Comparison of ENCODE assay signal across 9 cellular contexts in the genomic region with DNA sequence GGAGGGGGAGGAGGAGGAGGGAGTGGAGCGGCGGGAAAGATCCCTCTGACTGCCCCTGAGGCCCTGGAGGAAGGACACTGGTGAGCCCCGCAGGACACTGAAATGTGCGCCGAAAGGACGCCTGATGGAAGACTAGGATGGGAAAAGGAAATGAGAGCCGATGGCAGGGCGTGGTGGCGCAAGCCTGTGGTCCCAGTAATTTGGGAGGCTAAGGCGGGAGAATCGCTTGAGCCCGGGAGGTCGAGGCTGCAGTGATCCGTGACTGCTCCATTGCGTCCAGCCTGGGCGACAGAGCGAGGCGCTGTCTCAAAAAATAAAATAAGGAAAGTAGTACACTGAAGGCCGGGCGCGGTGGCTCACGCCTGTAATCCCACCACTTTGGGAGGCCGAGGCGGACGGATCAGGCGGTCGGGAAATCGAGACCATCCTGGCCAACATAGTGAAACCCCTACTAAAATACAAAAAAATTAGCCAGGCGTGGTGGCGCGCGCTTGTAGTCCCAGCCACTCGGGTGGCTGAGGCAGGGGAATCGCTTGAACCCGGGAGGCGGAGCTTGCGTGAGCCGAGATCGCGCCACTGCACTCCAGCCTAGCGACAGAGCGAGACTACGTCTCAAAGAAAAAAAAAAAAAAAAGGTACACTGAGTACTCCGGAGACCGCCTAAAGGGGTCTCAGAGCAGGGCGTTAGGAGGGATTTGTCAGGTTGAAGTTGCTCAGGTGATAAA. TPM values are rescaled to one million over a fixed set of nuclear protein-coding genes. Genes with fewer than 3 reads are reported as not detected.
DNase-seq lines count a peak whose midpoint lies in the region; ATAC-seq and TF ChIP-seq lines count a peak whose summit lies in the region.
"Had no signal": no experiment of that assay in that cellular context is flagged by ENCODE, and none has a peak within 500 bp of the region (broad histone marks: within the 10 kb centered on the region; RNA-seq: fewer than 3 reads in every experiment).

No MANE protein-coding gene starts in this region.

- no peak for TF ChIP-seq EP300 in tibial nerve (IDR thresholded peaks at IDR 0.05)

- CTCF ChIA-PET in activated CD8-positive, alpha-beta T cell treated with anti-CD3 and anti-CD28 coated beads, Interleukin-2, amount 10 ng/mL, durations not matched to agents 7 days and 5 days (lab: Charles Lee): interaction anchor here (0.8 to 2.3 kb wide), 7 partner anchors 8 to 49 kb away, joined by 3 to 8 read pairs (median 4); no protein-coding TSS in a partner anchor

- peak overlapping the region; percentile 85 for H3K4me3 Mint-ChIP-seq in activated CD8-positive, alpha-beta T cell treated with anti-CD3 and anti-CD28 coated beads, Interleukin-2, amount 10 ng/mL, durations not matched to agents 7 days and 5 days
- H3K4me3 Mint-ChIP-seq in neural progenitor cell: peak overlapping the region; percentile 98

- WGBS in tibial nerve, 2 donors: 18 to 21% methylated on average over 46 of the region's 46 CpGs

- POLR2A ChIA-PET in activated CD8-positive, alpha-beta T cell treated with anti-CD3 and anti-CD28 coated beads, Interleukin-2, amount 10 ng/mL, durations not matched to agents 7 days and 5 days (lab: Charles Lee): interaction anchor here (0.6 to 8.3 kb wide), 18 partner anchors 8 to 271 kb away, joined by 3 to 179 read pairs (median 4); partner anchors contain the start of genes CSGALNACT2 and ZNF487

- peak; percentile 10 for ATAC-seq in activated CD8-positive, alpha-beta T cell treated with anti-CD3 and anti-CD28 coated beads, Interleukin-2, amount 10 ng/mL, durations not matched to agents 7 days and 5 days
- ATAC-seq in GM18870 (IDR thresholded peaks at IDR 0.05; ENCODE audit: unreplicated experiment) (no peak), HG03025 (IDR thresholded peaks at IDR 0.05; ENCODE audit: low FRiP score, unreplicated experiment) (no peak)

- peaks cover 17% of the 10 kb centered on the region for H3F3A ChIP-seq in neural progenitor cell (ENCODE audit: low read depth)

- H3K36me3 Mint-ChIP-seq in activated CD8-positive, alpha-beta T cell treated with anti-CD3 and anti-CD28 coated beads, Interleukin-2, amount 10 ng/mL, durations not matched to agents 7 days and 5 days (ENCODE audit: low read depth): peaks cover 37% of the 10 kb centered on the region
- H3K36me3 Mint-ChIP-seq in neural progenitor cell: peaks cover 1% of the 10 kb centered on the region

- DNase-seq in COR-L47 (lab: John Stamatoyannopoulos, UW) (peak; percentile 33), epithelial cell of esophagus (ENCODE audit: low read depth) (no peak), neural progenitor cell (ENCODE audit: low spot score) (no peak), tibial nerve (ENCODE audit: low spot score in 2 of 2) (no peak)
- peak; percentile 87 for DNase-seq in activated CD8-positive, alpha-beta T cell treated with anti-CD3 and anti-CD28 coated beads, Interleukin-2, amount 10 ng/mL, durations not matched to agents 7 days and 5 days

- H3K27me3 Mint-ChIP-seq in activated CD8-positive, alpha-beta T cell treated with anti-CD3 and anti-CD28 coated beads, Interleukin-2, amount 10 ng/mL, durations not matched to agents 7 days and 5 days (ENCODE audit: low read depth): no peaks in the 10 kb centered on the region
- no peaks in the 10 kb centered on the region for H3K27me3 Mint-ChIP-seq in neural progenitor cell (ENCODE audit: insufficient read depth, low read depth)

- no peaks in the 10 kb centered on the region for H3K9me3 Mint-ChIP-seq in activated CD8-positive, alpha-beta T cell treated with anti-CD3 and anti-CD28 coated beads, Interleukin-2, amount 10 ng/mL, durations not matched to agents 7 days and 5 days (ENCODE audit: insufficient read depth)
- H3K9me3 Mint-ChIP-seq in neural progenitor cell: peaks cover 6% of the 10 kb centered on the region

- H3K27ac ChIP-seq in KMS-11 (peak overlapping the region; percentile 100), neural progenitor cell (no peak overlapping the region), tibial nerve (peak overlapping the region; percentile 90 to 99 (median 98))

- H3K9ac ChIP-seq in KMS-11: peak overlapping the region; percentile 99; the same call in 1 of the 2 replicates
- H3K9ac ChIP-seq in neural progenitor cell: no peak overlapping the region

- H3K4me2 ChIP-seq in KMS-11 (peak overlapping the region; percentile 80), neural progenitor cell (peak overlapping the region; percentile 33)

- H3K36me3 ChIP-seq in KMS-11 (ENCODE audit: insufficient read depth) (no peaks in the 10 kb centered on the region), neural progenitor cell (no peaks in the 10 kb centered on the region), tibial nerve (no peaks in the 10 kb centered on the region)

- H3K4me3 ChIP-seq in KMS-11 (IDR thresholded peaks at IDR 0.05; ENCODE audit: insufficient read depth, low read depth, low read length): no peak overlapping the region
- H3K4me3 ChIP-seq in epithelial cell of esophagus (ENCODE audit: low read length): peak overlapping the region; percentile 84
- H3K4me3 ChIP-seq in neural progenitor cell: peak overlapping the region; percentile 63
- H3K4me3 ChIP-seq in tibial nerve: peak overlapping the region; percentile 72 to 91 (median 88)

- peaks cover 14% of the 10 kb centered on the region for H3K4me1 ChIP-seq in KMS-11 (ENCODE audit: low read depth, poor library complexity, severe bottlenecking)
- peaks cover 10% of the 10 kb centered on the region for H3K4me1 ChIP-seq in neural progenitor cell
- peaks cover 0 to 31% (median 20%) of the 10 kb centered on the region in 4 donors for H3K4me1 ChIP-seq in tibial nerve

- H3K27me3 ChIP-seq in KMS-11 (ENCODE audit: insufficient read depth, low read depth) (no peaks in the 10 kb centered on the region), neural progenitor cell (no peaks in the 10 kb centered on the region), tibial nerve (no peaks in the 10 kb centered on the region)

- H3K27ac Mint-ChIP-seq in activated CD8-positive, alpha-beta T cell treated with anti-CD3 and anti-CD28 coated beads, Interleukin-2, amount 10 ng/mL, durations not matched to agents 7 days and 5 days: peak overlapping the region; percentile 98
- peak overlapping the region; percentile 99 for H3K27ac Mint-ChIP-seq in neural progenitor cell

- TF ChIP-seq POLR2A in tibial nerve (IDR thresholded peaks at IDR 0.05): no peak

- peaks cover 18% of the 10 kb centered on the region for H3K4me1 Mint-ChIP-seq in activated CD8-positive, alpha-beta T cell treated with anti-CD3 and anti-CD28 coated beads, Interleukin-2, amount 10 ng/mL, durations not matched to agents 7 days and 5 days (ENCODE audit: low read depth)
- H3K4me1 Mint-ChIP-seq in neural progenitor cell: peaks cover 12% of the 10 kb centered on the region

- H2AFZ ChIP-seq in KMS-11 (ENCODE audit: low read depth) (peak overlapping the region; percentile 71), neural progenitor cell (replicated peaks) (peak overlapping the region; percentile 77)

- H3K79me2 ChIP-seq in KMS-11 (ENCODE audit: insufficient read depth, low read depth) (peaks cover 40% of the 10 kb centered on the region), neural progenitor cell (ENCODE audit: low read depth) (peaks cover 41% of the 10 kb centered on the region)

- H4K20me1 ChIP-seq in KMS-11 (ENCODE audit: insufficient read depth): peaks cover 17% of the 10 kb centered on the region; the same call in 1 of the 2 replicates
- peaks cover 39% of the 10 kb centered on the region for H4K20me1 ChIP-seq in neural progenitor cell (ENCODE audit: low read depth)

- no peak for TF ChIP-seq CTCF in KMS-11 (conservative IDR thresholded peaks at IDR 0.05; ENCODE audit: low read depth, low read length)
- no peak for TF ChIP-seq CTCF in epithelial cell of esophagus (IDR thresholded peaks at IDR 0.05; ENCODE audit: insufficient read depth, low read depth, low read length, missing control alignments)
- TF ChIP-seq CTCF in neural progenitor cell (IDR thresholded peaks at IDR 0.05): no peak
- no peak for TF ChIP-seq CTCF in tibial nerve (IDR thresholded peaks at IDR 0.05)

- H3K9me3 ChIP-seq in neural progenitor cell (ENCODE audit: low read depth) (no peaks in the 10 kb centered on the region), tibial nerve (no peaks in the 10 kb centered on the region)

RNA-seq across cellular contexts. Expression of gene HNRNPF, which starts 0.6 kb away (rescaled TPM):
- 100 to 1,000 TPM; 512 to 515 TPM for total RNA-seq in activated CD8-positive, alpha-beta T cell treated with anti-CD3 and anti-CD28 coated beads, Interleukin-2, amount 10 ng/mL, durations not matched to agents 7 days and 5 days
- 175 and 180 TPM in 2 replicates for total RNA-seq in neural progenitor cell (ENCODE audit: low replicate concordance)
- total RNA-seq in tibial nerve: 100 to 1,000 TPM; 112 to 136 (median 134) TPM

RNA-seq across cellular contexts. Expression of gene ZNF487, which starts 27.4 kb away (rescaled TPM):
- 1 to 10 TPM; 4.8 to 5.2 TPM for total RNA-seq in activated CD8-positive, alpha-beta T cell treated with anti-CD3 and anti-CD28 coated beads, Interleukin-2, amount 10 ng/mL, durations not matched to agents 7 days and 5 days
- total RNA-seq in neural progenitor cell (ENCODE audit: low replicate concordance): 2.0 and 3.5 TPM in 2 replicates
- 10 to 100 TPM in 3 of 4 donors, 1 to 10 TPM in 1; 7.3 to 23.7 (median 18.3) TPM for total RNA-seq in tibial nerve

RNA-seq across cellular contexts. Expression of gene FXYD4, which starts 38.1 kb away (rescaled TPM):
- total RNA-seq in activated CD8-positive, alpha-beta T cell treated with anti-CD3 and anti-CD28 coated beads, Interleukin-2, amount 10 ng/mL, durations not matched to agents 7 days and 5 days: not detected
- total RNA-seq in neural progenitor cell (ENCODE audit: low replicate concordance) (not detected in 2 replicates), tibial nerve (not detected)
- total RNA-seq: HT1080 had no signal

Comparison
In these comparisons a context has a peak if more than half of its experiments do, and no peak if none do; other contexts are left out.
1. DNase-seq: peak in COR-L47 (single experiment) and activated CD8-positive, alpha-beta T cell treated with anti-CD3 and anti-CD28 coated beads, Interleukin-2, amount 10 ng/mL, durations not matched to agents 7 days and 5 days (single experiment); none in epithelial cell of esophagus (single experiment), neural progenitor cell (single experiment) and tibial nerve (0 of 2).